Comparison of ENCODE assay signal across 8 cellular contexts in genomic region chr12:7019043-7019569, GRCh38. TPM values are rescaled to one million over a fixed set of nuclear protein-coding genes. Genes with fewer than 3 reads are reported as not detected.
DNase-seq lines count a peak whose midpoint lies in the region; ATAC-seq and TF ChIP-seq lines count a peak whose summit lies in the region.

No MANE protein-coding gene starts in this region.

- POLR2A ChIA-PET in activated CD4-positive, alpha-beta T cell treated with anti-CD3 and anti-CD28 coated beads for 36 hours (lab: Charles Lee): interaction anchor here (1.4 kb wide), 1 partner anchor 75 kb away, joined by 17 read pairs; the partner anchor contains the start of genes C12orf57 and RNU7-1

- H3K9me3 Mint-ChIP-seq in activated CD4-positive, alpha-beta T cell treated with anti-CD3 and anti-CD28 coated beads for 36 hours (ENCODE audit: low read depth): no peaks in the 10 kb centered on the region

- peak overlapping the region; percentile 89 for H3K27ac ChIP-seq in WERI-Rb-1
- peak overlapping the region; percentile 91 for H3K27ac ChIP-seq in subcutaneous abdominal adipose tissue (ENCODE audit: low read depth, low read length)

- intact Hi-C loops in activated CD4-positive, alpha-beta T cell treated with anti-CD3 and anti-CD28 coated beads for 36 hours (cut with DNase I, micrococcal nuclease): loop anchor here in 1 of 2 experiments (2.0 to 5.0 kb wide), 3 partner anchors 104 to 1063 kb away; partner anchors contain the start of genes CHD4, ENO2 and NECAP1

- H3K36me3 ChIP-seq in WERI-Rb-1: peaks cover 6% of the 10 kb centered on the region; the same call in 1 of the 2 replicates
- peaks cover 0 to 4% (median 0%) of the 10 kb centered on the region in 5 donors for H3K36me3 ChIP-seq in subcutaneous abdominal adipose tissue (ENCODE audit: control insufficient read depth in 5 of 5, insufficient read depth in 5 of 5, low read length in 5 of 5)

- DNase-seq in activated CD4-positive, alpha-beta T cell treated with anti-CD3 and anti-CD28 coated beads for 36 hours: no peak
- DNase-seq in activated CD4-positive, alpha-beta T cell treated with anti-CD3 and anti-CD28 coated beads for 4 hours: no peak
- peak; percentile 25 for DNase-seq in WERI-Rb-1
- DNase-seq in EL: no peak
- no peak for DNase-seq in stimulated activated CD4-positive, alpha-beta T cell treated with anti-CD3 and anti-CD28 coated beads, Interleukin-4, amount 100 ng/mL, for 4 hours
- no peak for DNase-seq in DMS153 treated with DMSO at 0.1 percent for 48 hours (lab: John Stamatoyannopoulos, UW; ENCODE audit: unreplicated experiment)

- peak overlapping the region; percentile 83 for H3K4me3 Mint-ChIP-seq in activated CD4-positive, alpha-beta T cell treated with anti-CD3 and anti-CD28 coated beads for 36 hours

- peak overlapping the region; percentile 13 to 90 (median 56) for H3K9ac ChIP-seq in subcutaneous abdominal adipose tissue (ENCODE audit: low read length in 5 of 5)

- H3K4me3 ChIP-seq in WERI-Rb-1 (ENCODE audit: low read depth, low read length) (peak overlapping the region; percentile 74), iPS-11a (ENCODE audit: low read depth, low read length) (peak overlapping the region; percentile 83), subcutaneous abdominal adipose tissue (ENCODE audit: low read depth in 1 of 5, low read length in 5 of 5) (peak overlapping the region in 4 of 5 donors; percentile 40 to 91 (median 71))

- H3K36me3 Mint-ChIP-seq in activated CD4-positive, alpha-beta T cell treated with anti-CD3 and anti-CD28 coated beads for 36 hours (ENCODE audit: low read depth): peaks cover 6% of the 10 kb centered on the region

- H3K27me3 ChIP-seq in WERI-Rb-1 (ENCODE audit: insufficient read depth, low read depth, severe bottlenecking) (no peaks in the 10 kb centered on the region), subcutaneous abdominal adipose tissue (ENCODE audit: control insufficient read depth in 5 of 5, insufficient read depth in 4 of 5, low read length in 5 of 5) (no peaks in the 10 kb centered on the region)

- H3K9me3 ChIP-seq in WERI-Rb-1 (ENCODE audit: severe bottlenecking) (no peaks in the 10 kb centered on the region), subcutaneous abdominal adipose tissue (ENCODE audit: control insufficient read depth in 5 of 5, low read length in 5 of 5) (no peaks in the 10 kb centered on the region)

- TF ChIP-seq CTCF in WERI-Rb-1 (IDR thresholded peaks at IDR 0.05; ENCODE audit: low read depth, low read length): no peak

- H3K27me3 Mint-ChIP-seq in activated CD4-positive, alpha-beta T cell treated with anti-CD3 and anti-CD28 coated beads for 36 hours: no peaks in the 10 kb centered on the region

- no peak for ATAC-seq in activated CD4-positive, alpha-beta T cell treated with anti-CD3 and anti-CD28 coated beads for 36 hours

- CTCF ChIA-PET in activated CD4-positive, alpha-beta T cell treated with anti-CD3 and anti-CD28 coated beads for 36 hours (lab: Charles Lee): interaction anchor here (0.6 to 2.4 kb wide), 14 partner anchors 8 to 652 kb away, joined by 3 to 13 read pairs (median 4); partner anchors contain the start of genes C12orf57, RNU7-1 and SPSB2

- peaks cover 23% of the 10 kb centered on the region for H3K4me1 Mint-ChIP-seq in activated CD4-positive, alpha-beta T cell treated with anti-CD3 and anti-CD28 coated beads for 36 hours

- peaks cover 5 to 33% (median 22%) of the 10 kb centered on the region in 5 donors for H3K4me1 ChIP-seq in subcutaneous abdominal adipose tissue (ENCODE audit: control insufficient read depth in 5 of 5, insufficient read depth in 5 of 5, low read length in 5 of 5)

- H3K27ac Mint-ChIP-seq in activated CD4-positive, alpha-beta T cell treated with anti-CD3 and anti-CD28 coated beads for 36 hours: peak overlapping the region; percentile 80

RNA-seq across cellular contexts. Expression of gene LPCAT3, which starts 0.8 kb away (rescaled TPM):
- total RNA-seq in activated CD4-positive, alpha-beta T cell treated with anti-CD3 and anti-CD28 coated beads for 36 hours: 10 to 100 TPM; 20.8 to 28.0 TPM

RNA-seq across cellular contexts. Expression of gene C1S, which starts 41.4 kb away (rescaled TPM):
- 1 to 10 TPM; 2.4 to 2.8 TPM for total RNA-seq in activated CD4-positive, alpha-beta T cell treated with anti-CD3 and anti-CD28 coated beads for 36 hours

RNA-seq across cellular contexts. Expression of gene EMG1, which starts 48.4 kb away (rescaled TPM):
- total RNA-seq in activated CD4-positive, alpha-beta T cell treated with anti-CD3 and anti-CD28 coated beads for 36 hours: 100 to 1,000 TPM in 1 of 2 experiments, 10 to 100 TPM in 1; 85.0 to 106 TPM

RNA-seq across cellular contexts. Expression of gene PHB2, which starts 48.6 kb away (rescaled TPM):
- 100 to 1,000 TPM; 398 to 502 TPM for total RNA-seq in activated CD4-positive, alpha-beta T cell treated with anti-CD3 and anti-CD28 coated beads for 36 hours
